Comparison of ENCODE assay signal across 2 cellular contexts in the genomic region with DNA sequence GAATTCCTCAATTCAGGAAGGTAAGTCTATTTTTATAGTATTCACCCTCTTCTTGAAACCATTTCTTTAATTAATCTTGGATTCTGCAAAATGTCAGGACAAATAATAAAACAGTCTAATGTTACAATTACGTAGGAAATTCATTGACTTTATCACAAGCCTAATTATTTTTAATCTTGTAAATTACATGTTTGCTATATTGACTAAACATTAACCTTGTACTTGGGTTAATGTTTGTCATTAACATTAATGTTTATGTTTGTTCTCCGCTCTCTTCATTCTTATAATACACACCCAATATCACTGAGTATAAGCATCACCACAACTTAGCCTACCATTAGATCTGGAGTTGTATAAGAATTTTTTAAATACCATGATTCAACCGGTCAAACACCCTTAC.
TF ChIP-seq lines count a peak whose summit lies in the region.

No MANE protein-coding gene starts in this region.

TF ChIP-seq in SK-N-SH, 30 proteins besides CTCF, POLR2A, EP300 and RAD21 (continued from another document):
- TF ChIP-seq, protein P1, sequence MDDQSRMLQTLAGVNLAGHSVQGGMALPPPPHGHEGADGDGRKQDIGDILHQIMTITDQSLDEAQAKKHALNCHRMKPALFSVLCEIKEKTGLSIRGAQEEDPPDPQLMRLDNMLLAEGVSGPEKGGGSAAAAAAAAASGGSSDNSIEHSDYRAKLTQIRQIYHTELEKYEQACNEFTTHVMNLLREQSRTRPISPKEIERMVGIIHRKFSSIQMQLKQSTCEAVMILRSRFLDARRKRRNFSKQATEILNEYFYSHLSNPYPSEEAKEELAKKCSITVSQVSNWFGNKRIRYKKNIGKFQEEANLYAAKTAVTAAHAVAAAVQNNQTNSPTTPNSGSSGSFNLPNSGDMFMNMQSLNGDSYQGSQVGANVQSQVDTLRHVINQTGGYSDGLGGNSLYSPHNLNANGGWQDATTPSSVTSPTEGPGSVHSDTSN (IDR thresholded peaks at IDR 0.05): no peak
- TF ChIP-seq NRF1 (IDR thresholded peaks at IDR 0.05; ENCODE audit: low read depth, low read length) (no peak), ELF1 (IDR thresholded peaks at IDR 0.05) (no peak), GATA2 (CRISPR knock-in tag; IDR thresholded peaks at IDR 0.05) (no peak), RFX5 (IDR thresholded peaks at IDR 0.05; ENCODE audit: low read length) (no peak), TAF1 (IDR thresholded peaks at IDR 0.05; ENCODE audit: borderline replicate concordance, low read depth, low read length) (no peak), TEAD4 (IDR thresholded peaks at IDR 0.05; ENCODE audit: borderline replicate concordance, insufficient read depth) (no peak), YY1 (IDR thresholded peaks at IDR 0.05; ENCODE audit: low read depth) (no peak), FOXJ3 (CRISPR knock-in tag; IDR thresholded peaks at IDR 0.05) (no peak), RCOR1 (IDR thresholded peaks at IDR 0.05; ENCODE audit: low read length) (no peak)
TF ChIP-seq in SK-N-SH: peak in this region for 0.

TF ChIP-seq in SK-N-SH treated with all-trans-retinoic acid at 6 μM for 48 hours, 23 proteins besides CTCF, POLR2A, EP300 and RAD21 (continued from another document):
- TF ChIP-seq, protein P2, sequence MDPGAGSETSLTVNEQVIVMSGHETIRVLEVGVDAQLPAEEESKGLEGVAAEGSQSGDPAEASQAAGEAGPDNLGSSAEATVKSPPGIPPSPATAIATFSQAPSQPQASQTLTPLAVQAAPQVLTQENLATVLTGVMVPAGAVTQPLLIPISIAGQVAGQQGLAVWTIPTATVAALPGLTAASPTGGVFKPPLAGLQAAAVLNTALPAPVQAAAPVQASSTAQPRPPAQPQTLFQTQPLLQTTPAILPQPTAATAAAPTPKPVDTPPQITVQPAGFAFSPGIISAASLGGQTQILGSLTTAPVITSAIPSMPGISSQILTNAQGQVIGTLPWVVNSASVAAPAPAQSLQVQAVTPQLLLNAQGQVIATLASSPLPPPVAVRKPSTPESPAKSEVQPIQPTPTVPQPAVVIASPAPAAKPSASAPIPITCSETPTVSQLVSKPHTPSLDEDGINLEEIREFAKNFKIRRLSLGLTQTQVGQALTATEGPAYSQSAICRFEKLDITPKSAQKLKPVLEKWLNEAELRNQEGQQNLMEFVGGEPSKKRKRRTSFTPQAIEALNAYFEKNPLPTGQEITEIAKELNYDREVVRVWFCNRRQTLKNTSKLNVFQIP (CRISPR knock-in tag; IDR thresholded peaks at IDR 0.05; ENCODE audit: borderline replicate concordance, low read depth): no peak
- TF ChIP-seq GLIS3 (CRISPR knock-in tag; IDR thresholded peaks at IDR 0.05): no peak
- TF ChIP-seq ISL1 (CRISPR knock-in tag; IDR thresholded peaks at IDR 0.05): no peak
- TF ChIP-seq OSR1 (CRISPR knock-in tag; IDR thresholded peaks at IDR 0.05): no peak
